In the genomic region with DNA sequence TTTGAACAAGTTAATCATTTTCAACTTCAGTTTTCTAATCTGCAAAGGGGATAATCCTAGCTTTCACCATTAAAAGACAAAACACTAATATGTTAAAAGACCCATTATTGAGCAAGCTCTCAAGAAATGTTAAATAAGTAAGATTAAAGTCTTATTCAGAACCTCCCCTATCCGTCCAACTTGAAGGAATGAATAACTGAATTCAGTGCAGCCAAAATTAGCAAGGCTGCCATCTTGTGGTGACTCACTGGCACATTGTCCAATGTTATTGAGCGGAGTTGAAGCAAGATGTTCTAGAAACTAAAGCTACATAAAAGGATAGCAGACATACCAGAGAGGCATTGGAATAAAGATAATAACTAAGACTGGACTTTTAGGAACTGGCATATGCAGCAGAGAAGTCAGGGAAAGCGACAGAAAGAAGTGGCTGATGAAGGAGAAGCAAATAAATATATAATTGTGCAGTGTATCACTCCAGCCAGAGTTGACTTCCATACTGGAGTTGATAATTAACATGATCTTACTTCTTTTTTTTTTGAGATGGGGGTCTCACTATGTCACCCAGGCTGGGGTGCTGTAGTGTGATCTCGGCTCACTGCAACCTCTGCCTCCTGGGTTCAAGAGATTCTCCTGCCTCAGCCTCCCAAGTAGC, we compare ENCODE assay signal across 8 cellular contexts. TPM values are rescaled to one million over a fixed set of nuclear protein-coding genes. Genes with fewer than 3 reads are reported as not detected.
DNase-seq lines count a peak whose midpoint lies in the region; ATAC-seq and TF ChIP-seq lines count a peak whose summit lies in the region.

No MANE protein-coding gene starts in this region.

- H3K27ac ChIP-seq in psoas muscle = peak overlapping the region; percentile 12

- DNase-seq in DMS153 (lab: John Stamatoyannopoulos, UW) (peak; percentile 44), HUDEP-2 (lab: John Stamatoyannopoulos, UW; ENCODE audit: unreplicated experiment in 76 of 76) (peak in 39 of 76 experiments; percentile 1 to 53 (median 18)), OCI-M1 (lab: John Stamatoyannopoulos, UW) (peak; percentile 80), germinal center (ENCODE audit: low spot score) (peak; percentile 53), psoas muscle (peak; percentile 21 to 63), HK-2 (ENCODE audit: unreplicated experiment) (no peak)
- DNase-seq in activated naive CD4-positive, alpha-beta T cell treated with Interleukin-2 at 50 U/mL for 16 hours = peak; percentile 55

- TF ChIP-seq CTCF in psoas muscle (IDR thresholded peaks at IDR 0.05) = peak; percentile 44

- no peaks in the 10 kb centered on the region for H3K9me3 ChIP-seq in psoas muscle

- no peaks in the 10 kb centered on the region for H3K27me3 ChIP-seq in psoas muscle (ENCODE audit: insufficient read depth in 3 of 3, low read length in 2 of 3)

- H3K36me3 ChIP-seq in psoas muscle (ENCODE audit: insufficient read depth in 1 of 2, low read depth in 1 of 2) = no peaks in the 10 kb centered on the region

- ATAC-seq in psoas muscle (peak; percentile 32 to 67 (median 62)), HG02870 (IDR thresholded peaks at IDR 0.05; ENCODE audit: unreplicated experiment) (no peak)

- intact Hi-C loops in psoas muscle (cut with DNase I) = loop anchor here in 1 of 2 donors (5.0 kb wide), 1 partner anchor 215 kb away; no protein-coding TSS in a partner anchor

- H3K4me1 ChIP-seq in psoas muscle = peaks cover 30% of the 10 kb centered on the region

- 43 to 55% (median 49%) methylated on average over 4 of the region's 4 CpGs for WGBS in psoas muscle, 3 donors

- no peak overlapping the region for H3K4me3 ChIP-seq in psoas muscle

RNA-seq across cellular contexts. Expression of a gene that starts 8.2 kb away (rescaled TPM):
- total RNA-seq in psoas muscle = 10 to 100 TPM; 34.2 to 71.0 (median 61.9) TPM
- 100 to 1,000 TPM in 1 of 3 donors, 10 to 100 TPM in 2; 33.7 to 116 (median 56.6) TPM for polyA plus RNA-seq in psoas muscle
